Comparison of ENCODE assay signal across 13 cellular contexts in the genomic region with DNA sequence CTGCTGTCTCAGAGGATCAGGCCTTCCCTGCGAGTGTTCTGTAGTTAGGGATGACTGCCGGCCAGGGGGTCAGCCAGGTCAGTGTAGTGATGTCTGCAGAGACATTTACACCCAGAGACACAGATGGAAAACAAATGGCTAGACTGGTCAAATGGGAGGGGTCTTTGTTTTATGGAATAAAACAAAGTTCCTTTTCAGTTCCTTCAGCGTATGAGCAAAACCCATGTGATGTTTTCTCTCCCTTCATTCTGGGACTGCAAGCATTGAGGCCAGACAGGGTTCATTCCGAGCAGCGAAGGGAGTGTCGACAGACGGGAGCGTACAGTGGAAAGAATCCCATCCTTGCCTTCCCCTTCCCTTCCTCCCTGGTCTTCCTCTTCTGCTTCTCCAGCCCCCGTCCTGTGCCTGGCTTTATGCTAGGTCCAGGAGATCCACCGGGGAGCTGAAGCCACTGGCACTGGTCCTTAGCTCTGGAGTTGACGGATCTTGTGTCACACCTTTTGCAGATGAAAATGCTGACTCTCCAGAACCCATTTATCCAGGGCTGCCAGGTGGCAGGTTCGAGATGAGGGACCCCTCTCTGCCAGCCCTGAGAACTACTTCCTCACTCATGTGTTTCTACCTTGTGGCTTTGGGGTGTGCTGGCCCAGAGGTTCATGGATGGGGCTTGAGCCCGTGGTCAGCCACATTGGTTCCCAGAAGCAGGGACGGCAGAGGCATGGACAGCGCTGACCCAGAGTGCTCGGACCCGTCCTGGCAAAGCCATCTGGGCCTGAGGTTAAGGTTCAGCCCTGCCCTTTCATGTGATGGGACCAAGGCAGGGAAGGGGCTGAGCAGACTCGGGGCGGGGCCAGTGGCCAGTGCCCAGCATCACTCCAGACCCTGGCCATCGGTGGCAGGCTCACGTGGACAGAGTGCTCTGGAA. TPM values are rescaled to one million over a fixed set of nuclear protein-coding genes. Genes with fewer than 3 reads are reported as not detected.
DNase-seq lines count a peak whose midpoint lies in the region; ATAC-seq and TF ChIP-seq lines count a peak whose summit lies in the region.
"Had no signal": no experiment of that assay in that cellular context is flagged by ENCODE, and none has a peak within 500 bp of the region (broad histone marks: within the 10 kb centered on the region; RNA-seq: fewer than 3 reads in every experiment).

No MANE protein-coding gene starts in this region.

- H3K36me3 Mint-ChIP-seq in chondrocyte (ENCODE audit: low read depth): peaks cover 20% of the 10 kb centered on the region
- H3K36me3 Mint-ChIP-seq in progenitor cell of endocrine pancreas (ENCODE audit: insufficient read depth): peaks cover 20% of the 10 kb centered on the region

- TF ChIP-seq CTCF in chondrocyte (IDR thresholded peaks at IDR 0.05): no peak
- TF ChIP-seq CTCF in right atrium auricular region (IDR thresholded peaks at IDR 0.05): no peak
- TF ChIP-seq CTCF in progenitor cell of endocrine pancreas (IDR thresholded peaks at IDR 0.05; ENCODE audit: unreplicated experiment): no peak
- TF ChIP-seq CTCF in uterus (IDR thresholded peaks at IDR 0.05): no peak

- H3K27me3 ChIP-seq in right atrium auricular region (no peaks in the 10 kb centered on the region), uterus (no peaks in the 10 kb centered on the region)

- H3K9me3 ChIP-seq in right atrium auricular region: no peaks in the 10 kb centered on the region
- H3K9me3 ChIP-seq in uterus: no peaks in the 10 kb centered on the region

- H3K4me3 Mint-ChIP-seq in chondrocyte (ENCODE audit: unreplicated experiment): no peak overlapping the region
- H3K4me3 Mint-ChIP-seq in progenitor cell of endocrine pancreas (ENCODE audit: low read depth): no peak overlapping the region
- H3K4me3 Mint-ChIP-seq: CD8-positive, alpha-beta T cell had no signal

- H3K4me3 ChIP-seq in right atrium auricular region (no peak overlapping the region), uterus (no peak overlapping the region)

- H3K27ac Mint-ChIP-seq in chondrocyte (ENCODE audit: unreplicated experiment) (peak overlapping the region; percentile 90), progenitor cell of endocrine pancreas (peak overlapping the region; percentile 82)
- H3K27ac Mint-ChIP-seq: CD8-positive, alpha-beta T cell had no signal

- intact Hi-C loops in uterus (cut with DNase I; ENCODE audit: low total_unique reads): no loop called here

- TF ChIP-seq POLR2A in uterus (IDR thresholded peaks at IDR 0.05): peak; percentile 30 to 48

- no peaks in the 10 kb centered on the region for H3K27me3 Mint-ChIP-seq in chondrocyte (ENCODE audit: low read depth)
- no peaks in the 10 kb centered on the region for H3K27me3 Mint-ChIP-seq in progenitor cell of endocrine pancreas

- no peak for ATAC-seq in HG03025 (IDR thresholded peaks at IDR 0.05; ENCODE audit: low FRiP score, unreplicated experiment)
- ATAC-seq: CD8-positive, alpha-beta T cell had no signal

- H3K4me1 ChIP-seq in right atrium auricular region (no peaks in the 10 kb centered on the region), uterus (peaks cover 0 to 6% of the 10 kb centered on the region in 2 donors)

- H3K4me1 Mint-ChIP-seq in chondrocyte (ENCODE audit: low read depth): peaks cover 16% of the 10 kb centered on the region
- H3K4me1 Mint-ChIP-seq in progenitor cell of endocrine pancreas (ENCODE audit: low read depth): peaks cover 4% of the 10 kb centered on the region

- H3K36me3 ChIP-seq in right atrium auricular region (peaks cover 39% of the 10 kb centered on the region), uterus (no peaks in the 10 kb centered on the region)

- DNase-seq in chondrocyte (ENCODE audit: low spot score) (peak; percentile 66), right atrium auricular region (ENCODE audit: low spot score) (peak; percentile 73), progenitor cell of endocrine pancreas (ENCODE audit: low spot score, unreplicated experiment) (no peak), uterus (peak; percentile 71 to 82)
- DNase-seq in activated naive CD4-positive, alpha-beta T cell (lab: John Stamatoyannopoulos, UW): no peak
- no peak for DNase-seq in activated CD4-positive, alpha-beta T cell treated with anti-CD3 and anti-CD28 coated beads for 48 hours
- DNase-seq: activated CD4-positive, CD25-positive, alpha-beta regulatory T cell treated with anti-CD3 and anti-CD28 coated beads, Interleukin-2, amount 50 U/mL, for 72 hours; CD8-positive, alpha-beta T cell; erythroblast; GDM1; NCI-H2029 treated with DMSO at 0.1 percent for 48 hours; NK-92 treated with Interleukin-12 subunit alpha and Interleukin-12 subunit beta, amount 100 ng/mL, for 24 hours had no signal

- H3K27ac ChIP-seq in right atrium auricular region (peak overlapping the region; percentile 67 to 73), uterus (peak overlapping the region; percentile 82 to 89)

- H3K9me3 Mint-ChIP-seq in chondrocyte (ENCODE audit: low read depth): no peaks in the 10 kb centered on the region
- no peaks in the 10 kb centered on the region for H3K9me3 Mint-ChIP-seq in progenitor cell of endocrine pancreas (ENCODE audit: low read depth)
- H3K9me3 Mint-ChIP-seq: CD8-positive, alpha-beta T cell had no signal

RNA-seq across cellular contexts. Expression of a gene that starts 24.2 kb away (rescaled TPM):
- total RNA-seq in chondrocyte (99.8 to 126 TPM (median 117 TPM) in 3 replicates), right atrium auricular region (10 to 100 TPM; 29.0 to 34.4 TPM), progenitor cell of endocrine pancreas (40.7 and 41.8 TPM in 2 replicates), uterus (100 to 1,000 TPM in 1 of 4 donors, 10 to 100 TPM in 3; 32.0 to 106 (median 45.1) TPM)

RNA-seq across cellular contexts. Expression of a gene that starts 24.3 kb away (rescaled TPM):
- 23.3 to 31.3 TPM (median 24.9 TPM) in 3 replicates for total RNA-seq in chondrocyte
- total RNA-seq in right atrium auricular region: 10 to 100 TPM; 13.7 to 13.9 TPM
- total RNA-seq in progenitor cell of endocrine pancreas: 60.3 and 60.4 TPM in 2 replicates
- total RNA-seq in uterus: 10 to 100 TPM in 3 of 4 donors, 1 to 10 TPM in 1; 7.2 to 45.2 (median 30.3) TPM

Comparison
In these comparisons a context has a peak if more than half of its experiments do, and no peak if none do; other contexts are left out.
1. DNase-seq: peak in chondrocyte (single experiment), right atrium auricular region (single experiment) and uterus (2 of 2); none in progenitor cell of endocrine pancreas (single experiment), activated naive CD4-positive, alpha-beta T cell (0 of 4) and activated CD4-positive, alpha-beta T cell treated with anti-CD3 and anti-CD28 coated beads for 48 hours (single experiment).